In genomic region chr5:95090774-95091173, GRCh38 we compare ENCODE assay signal across 29 cellular contexts.
"Had no signal": no experiment of that assay in that cellular context is flagged by ENCODE, and none has a peak within 500 bp of the region (broad histone marks: within the 10 kb centered on the region; RNA-seq: fewer than 3 reads in every experiment).

No MANE protein-coding gene starts in this region.

- H3K27me3 Mint-ChIP-seq: effector memory CD8-positive, alpha-beta T cell had no signal

- DNase-seq: colonic mucosa; cortex of kidney; dermis blood vessel endothelial cell; dorsolateral prefrontal cortex; effector CD4-positive, alpha-beta T cell; effector CD8-positive, alpha-beta T cell; effector memory CD4-positive, alpha-beta T cell; effector memory CD8-positive, alpha-beta T cell; endodermal cell; erythroblast; esophagus squamous epithelium; foreskin fibroblast; foreskin keratinocyte; foreskin melanocyte; gastrocnemius medialis; glutamatergic neuron; head of caudate nucleus; heart left ventricle; heart right ventricle had no signal

- H3K4me2 ChIP-seq: hepatocyte had no signal

- H3K79me2 ChIP-seq: hepatocyte had no signal

- FAIRE-seq: colon, endometrium, endothelial cell of umbilical vein, frontal cortex had no signal

- ATAC-seq: effector memory CD8-positive, alpha-beta T cell; esophagus mucosa; foreskin keratinocyte; gastrocnemius medialis; gastroesophageal sphincter; heart left ventricle; heart right ventricle had no signal

- H2AFZ ChIP-seq: hepatocyte had no signal

- H3K27ac Mint-ChIP-seq: effector memory CD8-positive, alpha-beta T cell; endodermal cell had no signal

- H3K36me3 ChIP-seq: colonic mucosa, esophagus muscularis mucosa, esophagus squamous epithelium, gastrocnemius medialis, gastroesophageal sphincter, heart left ventricle, heart right ventricle had no signal

- H3K9me3 ChIP-seq: colonic mucosa, esophagus squamous epithelium, gastrocnemius medialis had no signal

- H3K27ac ChIP-seq: colonic mucosa, coronary artery, dorsolateral prefrontal cortex, epithelial cell of prostate, esophagus muscularis mucosa, esophagus squamous epithelium, foreskin keratinocyte, gastrocnemius medialis, gastroesophageal sphincter, heart left ventricle, heart right ventricle, hepatocyte had no signal

- H3K4me3 ChIP-seq: colonic mucosa, coronary artery, dorsolateral prefrontal cortex, esophagus muscularis mucosa, esophagus squamous epithelium, gastrocnemius medialis, gastroesophageal sphincter, heart left ventricle, heart right ventricle, hepatocyte had no signal

- H3K27me3 ChIP-seq: colonic mucosa, dorsolateral prefrontal cortex, esophagus muscularis mucosa, esophagus squamous epithelium, foreskin keratinocyte, gastrocnemius medialis, gastroesophageal sphincter, heart left ventricle, heart right ventricle, hepatocyte had no signal

- H3K4me3 Mint-ChIP-seq: effector memory CD8-positive, alpha-beta T cell; endodermal cell had no signal

- H3K4me1 ChIP-seq: colonic mucosa, esophagus muscularis mucosa, esophagus squamous epithelium, foreskin keratinocyte, gastrocnemius medialis, gastroesophageal sphincter, heart right ventricle had no signal
